ENCODE assay signal across 8 cellular contexts in genomic region chr16:28984619-28985135, GRCh38.
DNase-seq lines count a peak whose midpoint lies in the region; ATAC-seq lines count a peak whose summit lies in the region.

A gene with protein sequence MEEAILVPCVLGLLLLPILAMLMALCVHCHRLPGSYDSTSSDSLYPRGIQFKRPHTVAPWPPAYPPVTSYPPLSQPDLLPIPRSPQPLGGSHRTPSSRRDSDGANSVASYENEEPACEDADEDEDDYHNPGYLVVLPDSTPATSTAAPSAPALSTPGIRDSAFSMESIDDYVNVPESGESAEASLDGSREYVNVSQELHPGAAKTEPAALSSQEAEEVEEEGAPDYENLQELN (plus strand): TSS chr16:28985052. CDS start chr16:28985418, 366 bp downstream.

- peak within 1 kb of the TSS; percentile 96 for H3K27ac Mint-ChIP-seq in activated naive CD4-positive, alpha-beta T cell treated with anti-CD3 and anti-CD28 coated beads, Interleukin-2, amount 10 ng/mL, durations not matched to agents 7 days and 5 days

- peak; percentile 72 for DNase-seq in T follicular helper cell (ENCODE audit: low read depth)
- peak; percentile 87 for DNase-seq in activated naive CD4-positive, alpha-beta T cell treated with anti-CD3 and anti-CD28 coated beads, Interleukin-2, amount 10 ng/mL, durations not matched to agents 7 days and 5 days
- peak; percentile 64 to 70 for DNase-seq in stimulated activated CD4-positive, alpha-beta T cell treated with anti-CD3 and anti-CD28 coated beads, Interleukin-15, amount 100 ng/mL, for 1 hour (ENCODE audit: low read depth in 1 of 2, low spot score in 1 of 2)
- no peak for DNase-seq in dedifferentiated amniotic fluid mesenchymal stem cell (ENCODE audit: extremely low spot score)

- peaks cover 12% of the 10 kb centered on the region for H3K9me3 Mint-ChIP-seq in activated naive CD4-positive, alpha-beta T cell treated with anti-CD3 and anti-CD28 coated beads, Interleukin-2, amount 10 ng/mL, durations not matched to agents 7 days and 5 days

- peak within 1 kb of the TSS; percentile 100 for H3K4me3 Mint-ChIP-seq in activated naive CD4-positive, alpha-beta T cell treated with anti-CD3 and anti-CD28 coated beads, Interleukin-2, amount 10 ng/mL, durations not matched to agents 7 days and 5 days

- no peaks in the 10 kb centered on the region for H3K27me3 Mint-ChIP-seq in activated naive CD4-positive, alpha-beta T cell treated with anti-CD3 and anti-CD28 coated beads, Interleukin-2, amount 10 ng/mL, durations not matched to agents 7 days and 5 days

- peak; percentile 64 for ATAC-seq in GM19397 (IDR thresholded peaks at IDR 0.05; ENCODE audit: unreplicated experiment)
- ATAC-seq in GM18861 (IDR thresholded peaks at IDR 0.05; ENCODE audit: unreplicated experiment): no peak
- ATAC-seq in HG03521 (IDR thresholded peaks at IDR 0.05; ENCODE audit: unreplicated experiment): no peak
- ATAC-seq in GM19395 (IDR thresholded peaks at IDR 0.05; ENCODE audit: unreplicated experiment): no peak

- CTCF ChIA-PET in activated naive CD4-positive, alpha-beta T cell treated with anti-CD3 and anti-CD28 coated beads, Interleukin-2, amount 10 ng/mL, durations not matched to agents 7 days and 5 days (lab: Charles Lee): interaction anchor here (0.9 to 1.1 kb wide), 3 partner anchors 11 to 1071 kb away, joined by 3 to 5 read pairs (median 3); partner anchors contain the start of gene SPNS1

- peaks cover 55% of the 10 kb centered on the region for H3K4me1 Mint-ChIP-seq in activated naive CD4-positive, alpha-beta T cell treated with anti-CD3 and anti-CD28 coated beads, Interleukin-2, amount 10 ng/mL, durations not matched to agents 7 days and 5 days

- H3K36me3 Mint-ChIP-seq in activated naive CD4-positive, alpha-beta T cell treated with anti-CD3 and anti-CD28 coated beads, Interleukin-2, amount 10 ng/mL, durations not matched to agents 7 days and 5 days: peaks cover 81% of the 10 kb centered on the region
